17 cellular contexts compared by ENCODE assay signal in genomic region chr11:19646308-19646707, GRCh38.
"Had no signal": no experiment of that assay in that cellular context is flagged by ENCODE, and none has a peak within 500 bp of the region (broad histone marks: within the 10 kb centered on the region; RNA-seq: fewer than 3 reads in every experiment).

No MANE protein-coding gene starts in this region.

- H3K4me3 Mint-ChIP-seq: activated naive CD8-positive, alpha-beta T cell treated with anti-CD3 and anti-CD28 coated beads, Interleukin-2, amount 50 U/mL, for 24 hours; activated T-helper 17 cell treated with anti-CD3 and anti-CD28 coated beads, Interleukin-2, amount 50 U/mL, for 72 hours; endodermal cell; naive thymus-derived CD4-positive, alpha-beta T cell; T-cell had no signal

- H3K27ac Mint-ChIP-seq: activated naive CD8-positive, alpha-beta T cell treated with anti-CD3 and anti-CD28 coated beads, Interleukin-2, amount 50 U/mL, for 24 hours; activated T-helper 17 cell treated with anti-CD3 and anti-CD28 coated beads, Interleukin-2, amount 50 U/mL, for 72 hours; endodermal cell; naive thymus-derived CD4-positive, alpha-beta T cell; T-cell had no signal

- DNase-seq: activated CD4-positive, alpha-beta T cell treated with anti-CD3 and anti-CD28 coated beads for 1 hour; activated CD4-positive, alpha-beta T cell treated with anti-CD3 and anti-CD28 coated beads, Interleukin-2, amount 50 U/mL, for 4 hours; activated naive CD4-positive, alpha-beta T cell treated with Interleukin-2 at 50 U/mL for 16 hours; activated naive CD8-positive, alpha-beta T cell treated with anti-CD3 and anti-CD28 coated beads, Interleukin-2, amount 50 U/mL, for 24 hours; endodermal cell; erythroblast; foreskin keratinocyte; glutamatergic neuron; naive thymus-derived CD4-positive, alpha-beta T cell; ovary; stimulated activated CD4-positive, alpha-beta T cell treated with anti-CD3 and anti-CD28 coated beads, Interleukin-12 subunit alpha, Interleukin-12 subunit beta, amount 100 ng/mL, for 4 hours; stimulated activated CD4-positive, alpha-beta T cell treated with anti-CD3 and anti-CD28 coated beads, Interleukin-2, amount 100 ng/mL, for 24 hours; T-cell; T-helper 9 cell had no signal

- ATAC-seq: activated naive CD8-positive, alpha-beta T cell treated with anti-CD3 and anti-CD28 coated beads, Interleukin-2, amount 50 U/mL, for 24 hours; activated T-helper 17 cell treated with anti-CD3 and anti-CD28 coated beads, Interleukin-2, amount 50 U/mL, for 72 hours; foreskin keratinocyte; left colon had no signal

- H3K4me1 Mint-ChIP-seq: activated naive CD8-positive, alpha-beta T cell treated with anti-CD3 and anti-CD28 coated beads, Interleukin-2, amount 50 U/mL, for 24 hours; activated T-helper 17 cell treated with anti-CD3 and anti-CD28 coated beads, Interleukin-2, amount 50 U/mL, for 72 hours; naive thymus-derived CD4-positive, alpha-beta T cell; T-cell had no signal

- H3K36me3 Mint-ChIP-seq: naive thymus-derived CD4-positive, alpha-beta T cell; T-cell had no signal

- H3K9me3 Mint-ChIP-seq: activated naive CD8-positive, alpha-beta T cell treated with anti-CD3 and anti-CD28 coated beads, Interleukin-2, amount 50 U/mL, for 24 hours; activated T-helper 17 cell treated with anti-CD3 and anti-CD28 coated beads, Interleukin-2, amount 50 U/mL, for 72 hours; endodermal cell; T-cell had no signal

- H3K4me3 ChIP-seq: ovary, thoracic aorta had no signal
